In the genomic region with DNA sequence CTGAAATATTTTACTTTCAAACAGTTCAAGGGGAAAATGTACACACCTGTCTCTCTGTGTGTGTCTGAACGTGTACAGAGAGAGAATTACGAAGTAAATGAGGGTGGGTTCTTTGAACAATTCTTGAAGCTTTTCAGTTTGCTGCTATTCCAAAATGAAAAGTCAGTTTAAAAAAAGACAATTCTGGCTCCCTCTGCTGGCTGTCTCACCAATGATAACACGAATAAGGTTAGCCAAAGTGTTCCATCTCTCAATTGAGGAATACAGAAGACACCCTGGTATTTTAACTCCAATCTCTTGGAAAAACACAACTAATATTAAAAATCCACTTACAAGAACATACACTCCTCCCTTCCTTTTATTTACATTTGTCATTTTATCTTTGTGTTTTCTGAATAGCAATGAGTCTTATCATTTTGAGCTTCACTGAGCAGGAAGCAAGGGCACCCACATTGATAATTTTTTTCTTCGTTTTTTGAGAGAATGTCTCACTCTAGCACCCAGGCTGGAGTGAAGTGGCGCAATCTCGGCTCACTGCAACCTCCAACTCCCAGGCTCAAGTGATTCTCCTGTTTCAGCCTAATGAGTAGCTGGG, we compare ENCODE assay signal across 9 cellular contexts. TPM values are rescaled to one million over a fixed set of nuclear protein-coding genes. Genes with fewer than 3 reads are reported as not detected.
DNase-seq lines count a peak whose midpoint lies in the region; ATAC-seq, FAIRE-seq and TF ChIP-seq lines count a peak whose summit lies in the region.
"Had no signal": no experiment of that assay in that cellular context is flagged by ENCODE, and none has a peak within 500 bp of the region (broad histone marks: within the 10 kb centered on the region; RNA-seq: fewer than 3 reads in every experiment).

No MANE protein-coding gene starts in this region.

- no peaks in the 10 kb centered on the region for H3K4me1 Mint-ChIP-seq in nephron progenitor cell
- peaks cover 2% of the 10 kb centered on the region for H3K4me1 Mint-ChIP-seq in activated T-cell treated with anti-CD3 and anti-CD28 coated beads, Interleukin-2, amount 50 U/mL, for 4 hours (ENCODE audit: low read depth)

- H3K27me3 ChIP-seq in PC-9 (ENCODE audit: insufficient read depth, low read depth) (no peaks in the 10 kb centered on the region), stomach (no peaks in the 10 kb centered on the region)

- no peak overlapping the region for H3K27ac Mint-ChIP-seq in nephron progenitor cell

- no peaks in the 10 kb centered on the region for H3K4me1 ChIP-seq in PC-9 (replicated peaks; ENCODE audit: insufficient read depth)
- H3K4me1 ChIP-seq in stomach, result no peaks in the 10 kb centered on the region

- no peak for TF ChIP-seq POLR2A in stomach (IDR thresholded peaks at IDR 0.05)

- H3K79me2 ChIP-seq in PC-9 (ENCODE audit: low read depth), result no peaks in the 10 kb centered on the region

- no peak for ATAC-seq in activated T-cell treated with anti-CD3 and anti-CD28 coated beads, Interleukin-2, amount 50 U/mL, for 4 hours

- H2AFZ ChIP-seq in PC-9, result no peak overlapping the region

- H3K9me3 ChIP-seq in PC-9 (ENCODE audit: insufficient read depth, low read depth) (no peaks in the 10 kb centered on the region), stomach (no peaks in the 10 kb centered on the region)

- CTCF ChIA-PET in PC-9 (lab: Charles Lee), result interaction anchor here (1.1 to 1.6 kb wide), 2 partner anchors 11 to 101 kb away, joined by 3 to 5 read pairs; no protein-coding TSS in a partner anchor

- no peak overlapping the region for H3K4me3 ChIP-seq in PC-9
- H3K4me3 ChIP-seq in stomach, result no peak overlapping the region

- TF ChIP-seq EP300 in stomach (IDR thresholded peaks at IDR 0.05), result no peak

- BruUV-seq in PC-9 (replicated peaks; lab: Mats Ljungman, UMichigan), result no TSS peak

- H3K36me3 ChIP-seq in PC-9 (ENCODE audit: low read depth) (peaks cover 38% of the 10 kb centered on the region), stomach (peaks cover 58 to 99% (median 95%) of the 10 kb centered on the region in 4 donors)

- no peak overlapping the region for H3K4me3 Mint-ChIP-seq in nephron progenitor cell
- H3K4me3 Mint-ChIP-seq in activated T-cell treated with anti-CD3 and anti-CD28 coated beads, Interleukin-2, amount 50 U/mL, for 4 hours, result no peak overlapping the region

- POLR2A ChIA-PET in PC-9 (lab: Charles Lee; ENCODE audit: unreplicated experiment), result no interaction called here

- no peaks in the 10 kb centered on the region for H3K9me2 ChIP-seq in PC-9 (ENCODE audit: insufficient read depth)

- H3K9me3 Mint-ChIP-seq in nephron progenitor cell, result no peaks in the 10 kb centered on the region
- no peaks in the 10 kb centered on the region for H3K9me3 Mint-ChIP-seq in activated T-cell treated with anti-CD3 and anti-CD28 coated beads, Interleukin-2, amount 50 U/mL, for 4 hours

- no peak overlapping the region for H3K27ac ChIP-seq in PC-9
- no peak overlapping the region for H3K27ac ChIP-seq in stomach

- peak; percentile 73 for TF ChIP-seq CTCF in PC-9 (conservative IDR thresholded peaks at IDR 0.05)
- TF ChIP-seq CTCF in nephron progenitor cell (IDR thresholded peaks at IDR 0.05), result peak; percentile 48
- peak in 3 of 7 experiments; percentile 32 to 41 (median 35) for TF ChIP-seq CTCF in stomach (IDR thresholded peaks at IDR 0.05)

- peaks cover 15% of the 10 kb centered on the region for H3F3A ChIP-seq in PC-9 (ENCODE audit: insufficient read depth, low read depth)

- peak; percentile 47 for DNase-seq in COLO829 (ENCODE audit: low spot score)
- peak; percentile 21 for DNase-seq in GM19239 (ENCODE audit: insufficient read length, low spot score)
- no peak for DNase-seq in PC-9
- DNase-seq in dedifferentiated amniotic fluid mesenchymal stem cell (ENCODE audit: extremely low spot score), result peak; percentile 29
- peak; percentile 23 for DNase-seq in nephron progenitor cell
- DNase-seq in cortex of kidney (lab: John Stamatoyannopoulos, UW), result no peak
- no peak for DNase-seq in stomach
- DNase-seq in activated T-cell treated with anti-CD3 and anti-CD28 coated beads, Interleukin-2, amount 50 U/mL, for 4 hours, result no peak

- FAIRE-seq in GM19239 (lab: Jason Lieb, UNC), result no peak
- FAIRE-seq: islet of Langerhans had no signal

- no peak overlapping the region for H3K4me2 ChIP-seq in PC-9

- intact Hi-C loops in PC-9 (cut with micrococcal nuclease; ENCODE audit: unreplicated experiment) (no loop called here), stomach (cut with DNase I; ENCODE audit: low total_unique reads) (no loop called here)

- no peaks in the 10 kb centered on the region; the same call in 1 of the 2 replicates for H4K20me1 ChIP-seq in PC-9 (ENCODE audit: insufficient read depth)

- no peaks in the 10 kb centered on the region for H3K27me3 Mint-ChIP-seq in nephron progenitor cell (ENCODE audit: low read depth, poor library complexity)
- H3K27me3 Mint-ChIP-seq in activated T-cell treated with anti-CD3 and anti-CD28 coated beads, Interleukin-2, amount 50 U/mL, for 4 hours (ENCODE audit: low read depth), result no peaks in the 10 kb centered on the region

- 44 to 56% (median 48%) methylated on average over 6 of the region's 6 CpGs for WGBS in stomach, 5 donors

- peaks cover 61% of the 10 kb centered on the region for H3K36me3 Mint-ChIP-seq in nephron progenitor cell (ENCODE audit: low read depth)
- H3K36me3 Mint-ChIP-seq in activated T-cell treated with anti-CD3 and anti-CD28 coated beads, Interleukin-2, amount 50 U/mL, for 4 hours (ENCODE audit: insufficient read depth), result peaks cover 49% of the 10 kb centered on the region

RNA-seq across cellular contexts. Expression of a gene that starts 20.5 kb away (rescaled TPM):
- total RNA-seq in PC-9 (2021), result 111 and 126 TPM in 2 replicates
- 100 to 1,000 TPM in 3 of 5 donors, 10 to 100 TPM in 2; 70.1 to 176 (median 111) TPM for total RNA-seq in stomach
- 10 to 100 TPM; 15.9 to 28.6 (median 21.2) TPM for polyA plus RNA-seq in stomach
- 100 to 1,000 TPM; 257 to 303 (median 269) TPM for total RNA-seq in activated T-cell treated with anti-CD3 and anti-CD28 coated beads, Interleukin-2, amount 50 U/mL, for 4 hours

RNA-seq across cellular contexts. Expression of a gene that starts 31.0 kb away (rescaled TPM):
- total RNA-seq in PC-9 (2021) (not detected in 2 replicates), stomach (under 1 TPM in 1 of 5 donors, not detected in 4; 0.92 TPM)
- 1 to 10 TPM; 2.1 to 5.4 (median 2.4) TPM for polyA plus RNA-seq in stomach
- total RNA-seq in activated T-cell treated with anti-CD3 and anti-CD28 coated beads, Interleukin-2, amount 50 U/mL, for 4 hours, result not detected

RNA-seq across cellular contexts. Expression of a gene that starts 36.6 kb away (rescaled TPM):
- total RNA-seq in PC-9 (2021) (not detected in 2 replicates), stomach (1 to 10 TPM in 1 of 5 donors, not detected in 4; 9.7 TPM)
- 1 to 10 TPM in 1 of 3 donors, under 1 TPM in 2; 0.15 to 1.4 (median 0.23) TPM for polyA plus RNA-seq in stomach
- total RNA-seq in activated T-cell treated with anti-CD3 and anti-CD28 coated beads, Interleukin-2, amount 50 U/mL, for 4 hours, result not detected

RNA-seq across cellular contexts. Expression of a gene that starts 48.6 kb away (rescaled TPM):
- 42.6 and 50.0 TPM in 2 replicates for total RNA-seq in PC-9 (2021)
- 10 to 100 TPM in 4 of 5 donors, 1 to 10 TPM in 1; 9.7 to 53.1 (median 35.6) TPM for total RNA-seq in stomach
- 1 to 10 TPM in 1 of 3 donors, under 1 TPM in 2; 0.31 to 3.5 (median 0.62) TPM for polyA plus RNA-seq in stomach
- 1 to 10 TPM; 3.0 to 4.6 (median 3.8) TPM for total RNA-seq in activated T-cell treated with anti-CD3 and anti-CD28 coated beads, Interleukin-2, amount 50 U/mL, for 4 hours

Comparison
In these comparisons a context has a peak if more than half of its experiments do, and no peak if none do; other contexts are left out.
1. DNase-seq: peak in COLO829 (single experiment), GM19239 (single experiment), dedifferentiated amniotic fluid mesenchymal stem cell (single experiment) and nephron progenitor cell (single experiment); none in PC-9 (0 of 2), cortex of kidney (single experiment), stomach (single experiment) and activated T-cell treated with anti-CD3 and anti-CD28 coated beads, Interleukin-2, amount 50 U/mL, for 4 hours (single experiment).